1 cellular context compared by ENCODE assay signal in the genomic region with DNA sequence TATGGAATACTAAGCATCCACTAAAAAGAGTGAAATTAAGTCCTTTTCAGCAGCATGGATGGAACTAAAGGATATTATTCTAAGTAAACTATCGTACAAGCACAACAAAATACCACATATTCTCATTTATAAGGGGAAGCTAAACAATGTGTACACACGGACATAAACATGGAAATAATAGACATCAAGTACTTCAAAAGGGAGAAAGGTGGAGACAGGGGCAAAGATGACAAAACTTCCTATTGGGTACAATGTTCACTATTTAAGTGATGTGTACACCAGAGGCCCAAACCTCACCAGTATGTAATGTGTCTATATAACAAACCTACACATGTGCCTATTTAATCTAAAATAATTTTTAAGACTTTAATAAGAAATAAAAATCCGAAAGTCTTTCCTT.
TF ChIP-seq lines count a peak whose summit lies in the region.

No MANE protein-coding gene starts in this region.

TF ChIP-seq in HepG2, 621 proteins besides CTCF, POLR2A, EP300 and RAD21 (continued from another document):
- TF ChIP-seq, protein P1, sequence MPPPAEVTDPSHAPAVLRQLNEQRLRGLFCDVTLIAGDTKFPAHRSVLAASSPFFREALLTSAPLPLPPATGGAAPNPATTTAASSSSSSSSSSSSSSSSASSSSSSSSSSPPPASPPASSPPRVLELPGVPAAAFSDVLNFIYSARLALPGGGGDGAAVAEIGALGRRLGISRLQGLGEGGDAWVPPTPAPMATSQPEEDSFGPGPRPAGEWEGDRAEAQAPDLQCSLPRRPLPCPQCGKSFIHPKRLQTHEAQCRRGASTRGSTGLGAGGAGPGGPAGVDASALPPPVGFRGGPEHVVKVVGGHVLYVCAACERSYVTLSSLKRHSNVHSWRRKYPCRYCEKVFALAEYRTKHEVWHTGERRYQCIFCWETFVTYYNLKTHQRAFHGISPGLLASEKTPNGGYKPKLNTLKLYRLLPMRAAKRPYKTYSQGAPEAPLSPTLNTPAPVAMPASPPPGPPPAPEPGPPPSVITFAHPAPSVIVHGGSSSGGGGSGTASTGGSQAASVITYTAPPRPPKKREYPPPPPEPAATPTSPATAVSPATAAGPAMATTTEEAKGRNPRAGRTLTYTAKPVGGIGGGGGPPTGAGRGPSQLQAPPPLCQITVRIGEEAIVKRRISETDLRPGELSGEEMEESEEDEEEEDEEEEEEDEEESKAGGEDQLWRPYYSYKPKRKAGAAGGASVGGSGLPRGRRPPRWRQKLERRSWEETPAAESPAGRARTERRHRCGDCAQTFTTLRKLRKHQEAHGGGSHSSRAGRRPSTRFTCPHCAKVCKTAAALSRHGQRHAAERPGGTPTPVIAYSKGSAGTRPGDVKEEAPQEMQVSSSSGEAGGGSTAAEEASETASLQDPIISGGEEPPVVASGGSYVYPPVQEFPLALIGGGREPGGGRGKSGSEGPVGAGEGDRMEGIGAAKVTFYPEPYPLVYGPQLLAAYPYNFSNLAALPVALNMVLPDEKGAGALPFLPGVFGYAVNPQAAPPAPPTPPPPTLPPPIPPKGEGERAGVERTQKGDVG (CRISPR knock-in tag; IDR thresholded peaks at IDR 0.05; ENCODE audit: borderline replicate concordance): no peak
- TF ChIP-seq FOXP1 (IDR thresholded peaks at IDR 0.05) (no peak), FOXP1 (CRISPR knock-in tag; IDR thresholded peaks at IDR 0.05) (peak; percentile 50), SOX13 (IDR thresholded peaks at IDR 0.05) (no peak), SOX13 (CRISPR knock-in tag; conservative IDR thresholded peaks at IDR 0.05 in 1 of 2, IDR thresholded peaks at IDR 0.05 in 1 of 2) (peak in 1 of 2 experiments; percentile 41; a peak in 1 of 4 replicates), ZNF263 (CRISPR knock-in tag; IDR thresholded peaks at IDR 0.05) (no peak)
